In genomic region chr6:85866373-85866740, GRCh38 we compare ENCODE assay signal across 10 cellular contexts.
DNase-seq lines count a peak whose midpoint lies in the region; ATAC-seq and TF ChIP-seq lines count a peak whose summit lies in the region.
"Had no signal": no experiment of that assay in that cellular context is flagged by ENCODE, and none has a peak within 500 bp of the region (broad histone marks: within the 10 kb centered on the region; RNA-seq: fewer than 3 reads in every experiment).

No MANE protein-coding gene starts in this region.

- CTCF ChIA-PET in AG04449 (lab: Yijun Ruan, JAX) (interaction anchor here (0.6 kb wide), 1 partner anchor 49 kb away, joined by 3 read pairs; no protein-coding TSS in a partner anchor), OCI-LY7 (lab: Charles Lee; ENCODE audit: unreplicated experiment) (no interaction called here)

- H3K4me3 ChIP-seq in AG04449 (ENCODE audit: low read depth, low read length) (peak overlapping the region; percentile 54; the same call in 1 of the 2 replicates), OCI-LY7 (ENCODE audit: low read depth, low read length, poor library complexity, severe bottlenecking) (no peak overlapping the region), osteoblast (ENCODE audit: insufficient read depth, low read length) (peak overlapping the region; percentile 71)

- H3K4me2 ChIP-seq in OCI-LY7 (ENCODE audit: low read length) (0 out of 2 replicates have a peak overlapping the region, but pooled peaks have one; percentile 50), osteoblast (ENCODE audit: insufficient read depth, low read length) (peak overlapping the region; percentile 93)

- H3K27me3 Mint-ChIP-seq in T-helper 2 cell treated with Interferon-gamma antibody and Interleukin-4, amounts not matched to agents 5 μg/mL and 100 μg/mL, for 36 hours (ENCODE audit: low read depth): no peaks in the 10 kb centered on the region

- H3K9me3 ChIP-seq in OCI-LY7 (ENCODE audit: low read length) (no peaks in the 10 kb centered on the region), osteoblast (ENCODE audit: low read depth, low read length) (no peaks in the 10 kb centered on the region)

- H4K20me1 ChIP-seq in OCI-LY7 (ENCODE audit: insufficient read depth, low read length): no peaks in the 10 kb centered on the region
- no peaks in the 10 kb centered on the region for H4K20me1 ChIP-seq in osteoblast (ENCODE audit: insufficient read depth, low read length)

- no peaks in the 10 kb centered on the region for H3K36me3 Mint-ChIP-seq in T-helper 2 cell treated with Interferon-gamma antibody and Interleukin-4, amounts not matched to agents 5 μg/mL and 100 μg/mL, for 36 hours (ENCODE audit: low read depth)

- H3K4me3 Mint-ChIP-seq in T-helper 2 cell treated with Interferon-gamma antibody and Interleukin-4, amounts not matched to agents 5 μg/mL and 100 μg/mL, for 36 hours: no peak overlapping the region

- H3K27ac ChIP-seq in OCI-LY7 (ENCODE audit: low read depth, low read length, poor library complexity, severe bottlenecking) (no peak overlapping the region), osteoblast (ENCODE audit: low read depth, low read length) (peak overlapping the region; percentile 10)
- H3K27ac ChIP-seq: C4-2B had no signal

- no peaks in the 10 kb centered on the region for H3K27me3 ChIP-seq in osteoblast (ENCODE audit: insufficient read depth, low read length)

- H3K79me2 ChIP-seq in OCI-LY7 (ENCODE audit: insufficient read depth, low read depth, low read length): no peaks in the 10 kb centered on the region
- no peaks in the 10 kb centered on the region for H3K79me2 ChIP-seq in osteoblast (ENCODE audit: insufficient read depth, low read length)

- intact Hi-C loops in OCI-LY7 (cut with micrococcal nuclease; ENCODE audit: unreplicated experiment): no loop called here

- no peaks in the 10 kb centered on the region for H3K4me1 Mint-ChIP-seq in T-helper 2 cell treated with Interferon-gamma antibody and Interleukin-4, amounts not matched to agents 5 μg/mL and 100 μg/mL, for 36 hours (ENCODE audit: low read depth)

- H3K9me2 ChIP-seq in OCI-LY7 (ENCODE audit: insufficient read depth, low read length): no peaks in the 10 kb centered on the region

- H2AFZ ChIP-seq in OCI-LY7 (ENCODE audit: low read length) (0 out of 2 replicates have a peak overlapping the region, but pooled peaks have one; percentile 41), osteoblast (ENCODE audit: low read length) (peak overlapping the region; percentile 82)

- no TSS peak for BruUV-seq in OCI-LY7 (replicated peaks; lab: Mats Ljungman, UMichigan)

- no peak for DNase-seq in AG04449 (ENCODE audit: low read depth, low spot score)
- DNase-seq in OCI-LY7 (ENCODE audit: low spot score): no peak
- DNase-seq in osteoblast (ENCODE audit: insufficient read length, low spot score, missing footprints): no peak
- DNase-seq in activated CD4-positive, alpha-beta T cell treated with anti-CD3 and anti-CD28 coated beads, Interleukin-2, amount 50 U/mL, for 48 hours: no peak
- no peak for DNase-seq in T-helper 2 cell treated with Interferon-gamma antibody and Interleukin-4, amounts not matched to agents 5 μg/mL and 100 μg/mL, for 36 hours (ENCODE audit: low spot score)
- DNase-seq: islet precursor cell had no signal

- H3K27ac Mint-ChIP-seq in T-helper 2 cell treated with Interferon-gamma antibody and Interleukin-4, amounts not matched to agents 5 μg/mL and 100 μg/mL, for 36 hours: no peak overlapping the region

- H3K36me3 ChIP-seq in OCI-LY7 (ENCODE audit: insufficient read depth, low read length) (no peaks in the 10 kb centered on the region), osteoblast (ENCODE audit: insufficient read depth, low read length) (no peaks in the 10 kb centered on the region)

- POLR2A ChIA-PET in AG04449 (lab: Yijun Ruan, JAX): no interaction called here
- POLR2A ChIA-PET in OCI-LY7 (lab: Charles Lee): interaction anchor here (0.5 kb wide), 1 partner anchor 10 kb away, joined by 4 read pairs; no protein-coding TSS in a partner anchor

- peak; percentile 59 for ATAC-seq in esophagus mucosa
- ATAC-seq in HG03442 (IDR thresholded peaks at IDR 0.05; ENCODE audit: unreplicated experiment): no peak
- no peak for ATAC-seq in GM19351 (IDR thresholded peaks at IDR 0.05; ENCODE audit: unreplicated experiment)

- H3K4me1 ChIP-seq in OCI-LY7 (ENCODE audit: insufficient read depth, low read length, poor library complexity, severe bottlenecking): no peaks in the 10 kb centered on the region
- H3K4me1 ChIP-seq in osteoblast (ENCODE audit: insufficient read depth, low read length): peaks cover 13% of the 10 kb centered on the region

- TF ChIP-seq CTCF in AG04449 (IDR thresholded peaks at IDR 0.05; ENCODE audit: insufficient read depth, low read length, missing control alignments) (no peak), OCI-LY7 (conservative IDR thresholded peaks at IDR 0.05; ENCODE audit: low read length) (no peak), osteoblast (IDR thresholded peaks at IDR 0.05; ENCODE audit: extremely low read depth, low read depth, low read length) (no peak)

- H3K9me3 Mint-ChIP-seq in T-helper 2 cell treated with Interferon-gamma antibody and Interleukin-4, amounts not matched to agents 5 μg/mL and 100 μg/mL, for 36 hours: no peaks in the 10 kb centered on the region
